Comparison of ENCODE assay signal across 23 cellular contexts in the genomic region with DNA sequence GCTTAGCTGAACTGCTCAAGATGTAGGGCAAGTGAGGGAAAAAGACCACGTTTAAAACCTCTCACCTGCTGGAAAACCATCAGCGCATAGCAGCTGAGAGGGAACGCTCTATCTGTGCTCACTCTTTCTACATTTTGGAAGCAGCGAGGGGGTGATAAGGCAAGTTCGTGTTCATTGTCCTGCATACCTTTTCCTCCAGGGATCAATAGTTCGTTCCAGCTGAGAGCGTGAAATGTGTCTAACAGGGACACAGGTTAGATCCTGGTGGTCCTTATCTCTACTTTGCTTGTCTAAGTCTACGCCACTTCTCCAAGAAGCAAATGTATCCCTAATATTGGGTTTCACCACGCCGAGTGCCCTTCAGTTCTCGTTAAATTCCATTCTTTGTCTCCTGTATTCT.
"Had no signal": no experiment of that assay in that cellular context is flagged by ENCODE, and none has a peak within 500 bp of the region (broad histone marks: within the 10 kb centered on the region; RNA-seq: fewer than 3 reads in every experiment).

No MANE protein-coding gene starts in this region.

- H3K4me3 Mint-ChIP-seq: effector memory CD8-positive, alpha-beta T cell; immature natural killer cell; memory B cell; natural killer cell treated with Interleukin-12 subunit alpha and Interleukin-12 subunit beta and Interleukin-15 and Interleukin-18, amount 100 ng/mL, for 72 hours; neural progenitor cell; stimulated activated memory B cell treated with anti-CD40 and anti-IgM and Interleukin-4, amounts not matched to agents 10 μg/mL and 1 μg/mL and 100 μg/mL, for 72 hours; stimulated activated naive CD8-positive, alpha-beta T cell treated with anti-CD3 and anti-CD28 coated beads, Interleukin-15, Interleukin-2, amounts not matched to agents 100 ng/mL and 50 ng/mL, for 24 hours had no signal

- H3K9ac ChIP-seq: neural progenitor cell had no signal

- H3K27me3 ChIP-seq: foreskin keratinocyte, neural progenitor cell, ovary, right lobe of liver, spleen, tibial artery, upper lobe of left lung, uterus had no signal

- DNase-seq: effector memory CD8-positive, alpha-beta T cell; erythroblast; foreskin keratinocyte; immature natural killer cell; kidney; left ventricle myocardium inferior; lower lobe of right lung; right lobe of liver; spleen; stimulated activated CD4-positive, alpha-beta T cell treated with anti-CD3 and anti-CD28 coated beads, Interleukin-15, amount 100 ng/mL, for 24 hours; stimulated activated CD4-positive, alpha-beta T cell treated with anti-CD3 and anti-CD28 coated beads, Interleukin-1b, Interleukin-23, amount 100 ng/mL, for 48 hours; stimulated activated CD4-positive, alpha-beta T cell treated with anti-CD3 and anti-CD28 coated beads, Interleukin-4, amount 100 ng/mL, for 24 hours; tibial artery had no signal

- H3K9me3 Mint-ChIP-seq: memory B cell; natural killer cell treated with Interleukin-12 subunit alpha and Interleukin-12 subunit beta and Interleukin-15 and Interleukin-18, amount 100 ng/mL, for 72 hours; neural progenitor cell; stimulated activated memory B cell treated with anti-CD40 and anti-IgM and Interleukin-4, amounts not matched to agents 10 μg/mL and 1 μg/mL and 100 μg/mL, for 72 hours; stimulated activated naive CD8-positive, alpha-beta T cell treated with anti-CD3 and anti-CD28 coated beads, Interleukin-15, Interleukin-2, amounts not matched to agents 100 ng/mL and 50 ng/mL, for 24 hours had no signal

- H3K36me3 ChIP-seq: left ventricle myocardium inferior, lower lobe of right lung, neural progenitor cell, ovary, prostate gland, right lobe of liver, spleen, tibial artery, upper lobe of left lung, uterus had no signal

- H3K4me1 Mint-ChIP-seq: immature natural killer cell; memory B cell; stimulated activated memory B cell treated with anti-CD40 and anti-IgM and Interleukin-4, amounts not matched to agents 10 μg/mL and 1 μg/mL and 100 μg/mL, for 72 hours had no signal

- H3K27me3 Mint-ChIP-seq: effector memory CD8-positive, alpha-beta T cell; memory B cell; stimulated activated memory B cell treated with anti-CD40 and anti-IgM and Interleukin-4, amounts not matched to agents 10 μg/mL and 1 μg/mL and 100 μg/mL, for 72 hours; stimulated activated naive CD8-positive, alpha-beta T cell treated with anti-CD3 and anti-CD28 coated beads, Interleukin-15, Interleukin-2, amounts not matched to agents 100 ng/mL and 50 ng/mL, for 24 hours had no signal

- H3K4me3 ChIP-seq: neural progenitor cell, ovary, prostate gland, right lobe of liver, spleen, tibial artery, uterus had no signal

- H3K27ac Mint-ChIP-seq: effector memory CD8-positive, alpha-beta T cell; immature natural killer cell; memory B cell; natural killer cell treated with Interleukin-12 subunit alpha and Interleukin-12 subunit beta and Interleukin-15 and Interleukin-18, amount 100 ng/mL, for 72 hours; neural progenitor cell; stimulated activated memory B cell treated with anti-CD40 and anti-IgM and Interleukin-4, amounts not matched to agents 10 μg/mL and 1 μg/mL and 100 μg/mL, for 72 hours; stimulated activated naive CD8-positive, alpha-beta T cell treated with anti-CD3 and anti-CD28 coated beads, Interleukin-15, Interleukin-2, amounts not matched to agents 100 ng/mL and 50 ng/mL, for 24 hours had no signal

- H3K27ac ChIP-seq: foreskin keratinocyte, lower lobe of right lung, neural progenitor cell, ovary, prostate gland, right lobe of liver, spleen, tibial artery, upper lobe of left lung had no signal

- ATAC-seq: effector memory CD8-positive, alpha-beta T cell; foreskin keratinocyte; left cardiac atrium; lower lobe of right lung; natural killer cell treated with Interleukin-12 subunit alpha and Interleukin-12 subunit beta and Interleukin-15 and Interleukin-18, amount 100 ng/mL, for 72 hours; right lobe of liver; stimulated activated memory B cell treated with anti-CD40 and anti-IgM and Interleukin-4, amounts not matched to agents 10 μg/mL and 1 μg/mL and 100 μg/mL, for 72 hours had no signal

- H3K36me3 Mint-ChIP-seq: immature natural killer cell; memory B cell; natural killer cell treated with Interleukin-12 subunit alpha and Interleukin-12 subunit beta and Interleukin-15 and Interleukin-18, amount 100 ng/mL, for 72 hours; neural progenitor cell; stimulated activated memory B cell treated with anti-CD40 and anti-IgM and Interleukin-4, amounts not matched to agents 10 μg/mL and 1 μg/mL and 100 μg/mL, for 72 hours had no signal

- H3K4me1 ChIP-seq: foreskin keratinocyte, lower lobe of right lung, neural progenitor cell, prostate gland, right lobe of liver, upper lobe of left lung, uterus had no signal

- H3K9me3 ChIP-seq: left ventricle myocardium inferior, lower lobe of right lung, ovary, prostate gland, right lobe of liver, spleen, tibial artery, upper lobe of left lung, uterus had no signal

- H3K4me2 ChIP-seq: neural progenitor cell had no signal
